In the genomic region with DNA sequence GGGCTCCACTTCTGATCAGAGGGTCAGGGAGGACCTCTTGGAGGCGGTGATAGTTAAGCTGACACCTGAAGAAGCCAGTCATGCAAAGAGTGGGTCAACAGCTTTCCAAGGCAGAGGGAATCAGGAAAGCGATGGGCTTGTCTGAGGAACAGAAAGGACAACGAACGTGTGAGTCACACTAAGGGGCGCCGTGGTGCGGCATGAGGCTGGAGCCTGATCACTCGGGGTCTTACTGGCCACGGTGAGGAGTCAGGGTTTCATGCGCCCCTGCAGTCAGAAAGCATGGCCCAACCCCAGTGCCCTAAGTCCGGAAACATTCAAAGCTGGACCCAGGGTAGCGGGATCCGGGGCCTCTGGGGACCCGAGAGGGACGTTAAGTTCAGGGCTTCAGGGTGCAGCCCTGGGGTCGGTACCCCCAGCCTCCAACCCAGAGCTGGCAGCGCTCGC, we compare ENCODE assay signal across 9 cellular contexts. TPM values are rescaled to one million over a fixed set of nuclear protein-coding genes. Genes with fewer than 3 reads are reported as not detected.
DNase-seq lines count a peak whose midpoint lies in the region; ATAC-seq, FAIRE-seq and TF ChIP-seq lines count a peak whose summit lies in the region.
"Had no signal": no experiment of that assay in that cellular context is flagged by ENCODE, and none has a peak within 500 bp of the region (broad histone marks: within the 10 kb centered on the region; RNA-seq: fewer than 3 reads in every experiment).

No MANE protein-coding gene starts in this region.

- H3K27ac ChIP-seq in GM12878 (ENCODE audit: control insufficient read depth, insufficient read depth) (no peak overlapping the region), upper lobe of left lung (no peak overlapping the region)

- DNase-seq in ELF-1 (ENCODE audit: low read depth, low spot score) (peak; percentile 51), HT1080 (ENCODE audit: low read depth) (peak; percentile 31), GM12878 (ENCODE audit: low read depth, low spot score) (no peak), lower leg skin (ENCODE audit: low spot score in 2 of 2) (peak in 1 of 2 donors; percentile 72), upper lobe of left lung (no peak), NK-92 (lab: John Stamatoyannopoulos, UW; ENCODE audit: unreplicated experiment) (no peak), occipital lobe (lab: John Stamatoyannopoulos, UW) (no peak)

- RAD21 ChIA-PET in GM12878 (lab: Charles Lee; ENCODE audit: unreplicated experiment), result no interaction called here

- POLR2A ChIA-PET in GM12878 (lab: Charles Lee), result no interaction called here

- 2% methylated on average over 18 of the region's 18 CpGs for WGBS in GM12878 (ENCODE audit: insufficient coverage, insufficient replicate concordance, low lambda C conversion rate, missing lambda C conversion rate)
- WGBS in lower leg skin, 2 donors, result 2 to 3% methylated on average over 10 to 14 of the region's 18 CpGs
- 4 to 6% methylated on average over 10 to 18 of the region's 18 CpGs for WGBS in upper lobe of left lung, 2 donors

- H3K79me2 ChIP-seq in GM12878 (ENCODE audit: control insufficient read depth, insufficient read depth, low read length), result no peaks in the 10 kb centered on the region

- no peaks in the 10 kb centered on the region; the same call in 2 of the 3 replicates for H3K9me3 ChIP-seq in GM12878 (replicated peaks; ENCODE audit: control insufficient read depth, insufficient read depth, low read length)
- no peaks in the 10 kb centered on the region for H3K9me3 ChIP-seq in upper lobe of left lung

- H3K4me2 ChIP-seq in GM12878 (ENCODE audit: control insufficient read depth, insufficient read depth), result peak overlapping the region; percentile 78

- no peak for TF ChIP-seq EP300 in GM12878 (IDR thresholded peaks at IDR 0.05; ENCODE audit: borderline replicate concordance in 1 of 2, control insufficient read depth in 1 of 2, low read depth in 2 of 2, low read length in 2 of 2)
- no peak for TF ChIP-seq EP300 in upper lobe of left lung (IDR thresholded peaks at IDR 0.05)

- BruUV-seq in GM12878 (replicated peaks; lab: Mats Ljungman, UMichigan), result no TSS peak

- peaks cover 2 to 8% of the 10 kb centered on the region in 2 experiments; a peak in 3 of 4 replicates for H3K27me3 ChIP-seq in GM12878 (replicated peaks in 1 of 2; ENCODE audit: control insufficient read depth in 2 of 2, insufficient read depth in 2 of 2, low read length in 1 of 2)
- H3K27me3 ChIP-seq in upper lobe of left lung, result peaks cover 0 to 19% (median 9%) of the 10 kb centered on the region in 4 donors

- FAIRE-seq in GM12878 (lab: Jason Lieb, UNC), result no peak

- H2AFZ ChIP-seq in GM12878 (ENCODE audit: control insufficient read depth, low read depth, low read length), result peak overlapping the region; percentile 76

- in situ Hi-C loops in GM12878 (cut with MboI), result no loop called here

- H4K20me1 ChIP-seq in GM12878 (ENCODE audit: control insufficient read depth, insufficient read depth), result no peaks in the 10 kb centered on the region

- no peak overlapping the region for H3K9ac ChIP-seq in GM12878 (ENCODE audit: control insufficient read depth, insufficient read depth, low read length)

- H3K4me3 ChIP-seq in GM12878 (peak overlapping the region; percentile 85), lower leg skin (ENCODE audit: low read depth, poor library complexity, severe bottlenecking) (peak overlapping the region; percentile 31), upper lobe of left lung (peak overlapping the region; percentile 3 to 52 (median 40))

- SMC1A ChIA-PET in GM12878 (lab: Charles Lee; ENCODE audit: uncharacterized antibody, unreplicated experiment), result interaction anchor here (0.6 kb wide), 1 partner anchor 454 kb away, joined by 3 read pairs; no protein-coding TSS in a partner anchor

- intact Hi-C loops in GM12878 (cut with micrococcal nuclease; ENCODE audit: unreplicated experiment) (no loop called here), lower leg skin (cut with DNase I; ENCODE audit: low total_unique reads) (no loop called here)

- H3K4me1 ChIP-seq in GM12878 (ENCODE audit: control insufficient read depth, insufficient read depth, low read length) (peaks cover 4% of the 10 kb centered on the region; the same call in 1 of the 2 replicates), upper lobe of left lung (peaks cover 10 to 15% (median 10%) of the 10 kb centered on the region in 4 donors)

- TF ChIP-seq CTCF in GM12878 (IDR thresholded peaks at IDR 0.05 in 2 of 3, conservative IDR thresholded peaks at IDR 0.05 in 1 of 3; ENCODE audit: control insufficient read depth in 2 of 3, extremely low read depth in 1 of 3, insufficient read depth in 1 of 3, low read depth in 3 of 3, low read length in 3 of 3) (no peak), lower leg skin (IDR thresholded peaks at IDR 0.05) (no peak), upper lobe of left lung (IDR thresholded peaks at IDR 0.05) (no peak)

- peak; percentile 34 for ATAC-seq in GM12878
- ATAC-seq in upper lobe of left lung (ENCODE audit: low FRiP score in 2 of 2), result peak in 1 of 2 donors; percentile 40
- ATAC-seq in GM19467 (IDR thresholded peaks at IDR 0.05; ENCODE audit: unreplicated experiment), result no peak

- CTCF ChIA-PET in GM12878 (lab: Yijun Ruan, JAX), result interaction anchor here (1.5 kb wide), 1 partner anchor 15 kb away, joined by 5 read pairs; no protein-coding TSS in a partner anchor

- TF ChIP-seq RAD21 in GM12878 (IDR thresholded peaks at IDR 0.05; ENCODE audit: insufficient read depth, low read depth, low read length), result no peak

- TF ChIP-seq POLR2A in GM12878 (IDR thresholded peaks at IDR 0.05; ENCODE audit: low read depth, low read length), result no peak
- TF ChIP-seq POLR2A in lower leg skin (IDR thresholded peaks at IDR 0.05), result no peak
- no peak for TF ChIP-seq POLR2A in upper lobe of left lung (IDR thresholded peaks at IDR 0.05)

- H3K36me3 ChIP-seq in GM12878 (ENCODE audit: control insufficient read depth in 2 of 2, insufficient read depth in 2 of 2, low read length in 1 of 2) (no peaks in the 10 kb centered on the region), upper lobe of left lung (no peaks in the 10 kb centered on the region)

TF ChIP-seq in GM12878, 131 proteins besides CTCF, POLR2A, EP300 and RAD21 (continues in another document):
- TF ChIP-seq, protein P1, sequence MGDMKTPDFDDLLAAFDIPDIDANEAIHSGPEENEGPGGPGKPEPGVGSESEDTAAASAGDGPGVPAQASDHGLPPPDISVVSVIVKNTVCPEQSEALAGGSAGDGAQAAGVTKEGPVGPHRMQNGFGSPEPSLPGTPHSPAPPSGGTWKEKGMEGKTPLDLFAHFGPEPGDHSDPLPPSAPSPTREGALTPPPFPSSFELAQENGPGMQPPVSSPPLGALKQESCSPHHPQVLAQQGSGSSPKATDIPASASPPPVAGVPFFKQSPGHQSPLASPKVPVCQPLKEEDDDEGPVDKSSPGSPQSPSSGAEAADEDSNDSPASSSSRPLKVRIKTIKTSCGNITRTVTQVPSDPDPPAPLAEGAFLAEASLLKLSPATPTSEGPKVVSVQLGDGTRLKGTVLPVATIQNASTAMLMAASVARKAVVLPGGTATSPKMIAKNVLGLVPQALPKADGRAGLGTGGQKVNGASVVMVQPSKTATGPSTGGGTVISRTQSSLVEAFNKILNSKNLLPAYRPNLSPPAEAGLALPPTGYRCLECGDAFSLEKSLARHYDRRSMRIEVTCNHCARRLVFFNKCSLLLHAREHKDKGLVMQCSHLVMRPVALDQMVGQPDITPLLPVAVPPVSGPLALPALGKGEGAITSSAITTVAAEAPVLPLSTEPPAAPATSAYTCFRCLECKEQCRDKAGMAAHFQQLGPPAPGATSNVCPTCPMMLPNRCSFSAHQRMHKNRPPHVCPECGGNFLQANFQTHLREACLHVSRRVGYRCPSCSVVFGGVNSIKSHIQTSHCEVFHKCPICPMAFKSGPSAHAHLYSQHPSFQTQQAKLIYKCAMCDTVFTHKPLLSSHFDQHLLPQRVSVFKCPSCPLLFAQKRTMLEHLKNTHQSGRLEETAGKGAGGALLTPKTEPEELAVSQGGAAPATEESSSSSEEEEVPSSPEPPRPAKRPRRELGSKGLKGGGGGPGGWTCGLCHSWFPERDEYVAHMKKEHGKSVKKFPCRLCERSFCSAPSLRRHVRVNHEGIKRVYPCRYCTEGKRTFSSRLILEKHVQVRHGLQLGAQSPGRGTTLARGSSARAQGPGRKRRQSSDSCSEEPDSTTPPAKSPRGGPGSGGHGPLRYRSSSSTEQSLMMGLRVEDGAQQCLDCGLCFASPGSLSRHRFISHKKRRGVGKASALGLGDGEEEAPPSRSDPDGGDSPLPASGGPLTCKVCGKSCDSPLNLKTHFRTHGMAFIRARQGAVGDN (IDR thresholded peaks at IDR 0.05), result no peak
- TF ChIP-seq ZZZ3 (IDR thresholded peaks at IDR 0.05; ENCODE audit: control insufficient read depth, insufficient read length, low read depth), result no peak

RNA-seq across cellular contexts. Expression of gene SLC32A1, which starts 50.5 kb away (rescaled TPM):
- not detected in 2 replicates for total RNA-seq in HT1080 (2014; rRNA removed; shearing (Covaris generic))
- not detected in 2 replicates for polyA plus RNA-seq in HT1080 (2015; cell fraction: cytosol; rRNA removed)
- polyA plus RNA-seq in HT1080 (2015; cell fraction: nucleus; rRNA removed), result not detected in 2 replicates
- not detected in 2 replicates for total RNA-seq in GM12878 (2013; cell fraction: nucleolus; rRNA removed)
- total RNA-seq in GM12878 (2014; rRNA removed) (not detected in 2 replicates), GM12878 (2014; rRNA removed; fragmentation: Illumina TruSeq; extraction: Trizol) (not detected in 2 replicates), GM12878 (2021) (not detected in 2 replicates), lower leg skin (not detected), upper lobe of left lung (not detected), occipital lobe (6.4 TPM)
- polyA plus RNA-seq in GM12878 (2011; ENCODE audit: low read depth), result not detected
- polyA plus RNA-seq in GM12878 (2011; rRNA removed) (not detected in 2 replicates), GM12878 (2014; fragmentation: Illumina TruSeq; extraction: Trizol) (not detected in 2 replicates), GM12878 (2014; fragmentation: Nextera tagmentation; extraction: Ambion mirVana) (not detected), GM12878 (2014; rRNA removed) (not detected in 2 replicates), GM12878 (2016; fragmentation: Nextera tagmentation; extraction: Ambion mirVana) (not detected)
- 0.01 and 0.02 TPM in 2 replicates for polyA plus RNA-seq in GM12878 (2011; cell fraction: cytosol; rRNA removed)
- polyA plus RNA-seq in GM12878 (2011; cell fraction: nucleus; rRNA removed), result not detected in 2 replicates
- 0.05 and 0.22 TPM in 2 replicates for polyA plus RNA-seq in GM12878 (2012)
- polyA minus RNA-seq in GM12878 (2011; rRNA and poly(A)+ RNA removed), result not detected in 2 replicates
- not detected in 2 replicates for polyA minus RNA-seq in GM12878 (2011; cell fraction: cytosol; rRNA and poly(A)+ RNA removed)
- polyA minus RNA-seq in GM12878 (2011; cell fraction: nucleus; rRNA and poly(A)+ RNA removed), result not detected in 2 replicates
- total RNA-seq: NCI-H460 had no signal

Comparison
In these comparisons a context has a peak if more than half of its experiments do, and no peak if none do; other contexts are left out.
1. DNase-seq: peak in ELF-1 (single experiment) and HT1080 (single experiment); none in GM12878 (single experiment), upper lobe of left lung (0 of 2), NK-92 (single experiment) and occipital lobe (single experiment).
2. H3K4me3 ChIP-seq: peak in every context shown above with its lines; median percentile 85 in GM12878; 40 in upper lobe of left lung; 31 in lower leg skin.